Comparison of ENCODE assay signal across 2 cellular contexts in genomic region chr18:5511541-5511940, GRCh38. TPM values are rescaled to one million over a fixed set of nuclear protein-coding genes. Genes with fewer than 3 reads are reported as not detected.
"Had no signal": no experiment of that assay in that cellular context is flagged by ENCODE, and none has a peak within 500 bp of the region (broad histone marks: within the 10 kb centered on the region; RNA-seq: fewer than 3 reads in every experiment).

No MANE protein-coding gene starts in this region.

RNA-seq across cellular contexts. Expression of gene EPB41L3, which starts 32.3 kb away (rescaled TPM):
- total RNA-seq: myocyte had no signal
- polyA plus RNA-seq: mammary epithelial cell had no signal
